In genomic region chr12:131608740-131609665, GRCh38 we compare ENCODE assay signal across 8 cellular contexts.
DNase-seq lines count a peak whose midpoint lies in the region; ATAC-seq, FAIRE-seq and TF ChIP-seq lines count a peak whose summit lies in the region.

No MANE protein-coding gene starts in this region.

- H3K4me2 ChIP-seq in A549 (no peak overlapping the region), OCI-LY3 (ENCODE audit: low read length) (no peak overlapping the region)

- TF ChIP-seq POLR2A in A549 (IDR thresholded peaks at IDR 0.05; ENCODE audit: low read length), result no peak

- no peak overlapping the region for H2AFZ ChIP-seq in OCI-LY3 (ENCODE audit: low read depth, low read length)

- no peaks in the 10 kb centered on the region for H3K4me1 ChIP-seq in A549
- H3K4me1 ChIP-seq in OCI-LY3 (ENCODE audit: low read length), result peaks cover 4% of the 10 kb centered on the region

- no peak overlapping the region for H3K4me3 Mint-ChIP-seq in osteocyte (ENCODE audit: unreplicated experiment)
- H3K4me3 Mint-ChIP-seq in type B pancreatic cell, result no peak overlapping the region

- no peak overlapping the region for H3K27ac Mint-ChIP-seq in osteocyte (ENCODE audit: unreplicated experiment)
- peak overlapping the region; percentile 46 for H3K27ac Mint-ChIP-seq in type B pancreatic cell

- no peaks in the 10 kb centered on the region for H3K79me2 ChIP-seq in OCI-LY3 (ENCODE audit: low read length)

- POLR2A ChIA-PET in A549 (lab: Yijun Ruan, JAX), result no interaction called here
- POLR2A ChIA-PET in GM10248 (lab: Yijun Ruan, JAX), result no interaction called here

- WGBS in A549 (ENCODE audit: missing lambda C conversion rate), result 39% methylated on average over 26 of the region's 26 CpGs

- H3K27me3 Mint-ChIP-seq in osteocyte (ENCODE audit: unreplicated experiment) (peaks cover 16% of the 10 kb centered on the region), type B pancreatic cell (peaks cover 44% of the 10 kb centered on the region)

- H3K9me3 ChIP-seq in A549, result no peaks in the 10 kb centered on the region
- H3K9me3 ChIP-seq in OCI-LY3 (ENCODE audit: insufficient read depth, low read length), result no peaks in the 10 kb centered on the region

- TF ChIP-seq CTCF in A549 (IDR thresholded peaks at IDR 0.05) (peak; percentile 43), GM10248 (IDR thresholded peaks at IDR 0.05; ENCODE audit: control extremely low read depth, extremely low read depth, low read depth, missing control alignments) (peak; percentile 71), OCI-LY3 (IDR thresholded peaks at IDR 0.05; ENCODE audit: low read depth, low read length) (peak; percentile 67), osteocyte (IDR thresholded peaks at IDR 0.05) (peak; percentile 73), type B pancreatic cell (conservative IDR thresholded peaks at IDR 0.05) (peak; percentile 89)

- H3K27me3 ChIP-seq in OCI-LY3 (ENCODE audit: low read depth, low read length), result peaks cover 9% of the 10 kb centered on the region

- TF ChIP-seq RAD21 in A549 (conservative IDR thresholded peaks at IDR 0.05 in 1 of 2, IDR thresholded peaks at IDR 0.05 in 1 of 2), result peak; percentile 55 to 69

- DNase-seq in A549 (ENCODE audit: low read depth in 1 of 2, low spot score in 1 of 2) (peak; percentile 59 to 79), GM10248 (ENCODE audit: extremely low spot score) (peak; percentile 72), foreskin melanocyte (peak; percentile 43), osteocyte (ENCODE audit: extremely low spot score, unreplicated experiment) (no peak), type B pancreatic cell (ENCODE audit: extremely low spot score, unreplicated experiment) (no peak)
- DNase-seq in activated effector memory CD4-positive, alpha-beta T cell treated with Interleukin-2 at 50 U/mL for 16 hours, result peak; percentile 44

- no peak overlapping the region for H3K9ac ChIP-seq in OCI-LY3 (ENCODE audit: low read length)

- TF ChIP-seq EP300 in A549 (IDR thresholded peaks at IDR 0.05), result no peak

- ATAC-seq in A549 (peak; percentile 84 to 94), HG02870 (IDR thresholded peaks at IDR 0.05; ENCODE audit: unreplicated experiment) (no peak)

- peaks cover 27% of the 10 kb centered on the region for H3K4me1 Mint-ChIP-seq in osteocyte (ENCODE audit: unreplicated experiment)
- H3K4me1 Mint-ChIP-seq in type B pancreatic cell (ENCODE audit: unreplicated experiment), result peaks cover 12% of the 10 kb centered on the region

- H3K9me3 Mint-ChIP-seq in osteocyte (ENCODE audit: unreplicated experiment), result no peaks in the 10 kb centered on the region
- no peaks in the 10 kb centered on the region for H3K9me3 Mint-ChIP-seq in type B pancreatic cell

- CTCF ChIA-PET in A549 (lab: Yijun Ruan, JAX), result interaction anchor here (0.7 to 1.6 kb wide), 3 partner anchors 12 to 128 kb away, joined by 3 to 5 read pairs (median 3); no protein-coding TSS in a partner anchor
- CTCF ChIA-PET in GM10248 (lab: Yijun Ruan, JAX), result interaction anchor here (1.1 to 1.5 kb wide), 3 partner anchors 11 to 19 kb away, joined by 3 read pairs; no protein-coding TSS in a partner anchor

- H3K27ac ChIP-seq in A549 (no peak overlapping the region), OCI-LY3 (ENCODE audit: low read length) (no peak overlapping the region)

- H4K20me1 ChIP-seq in OCI-LY3 (ENCODE audit: insufficient read depth, low read length), result no peaks in the 10 kb centered on the region

- H3K36me3 Mint-ChIP-seq in osteocyte (ENCODE audit: unreplicated experiment) (no peaks in the 10 kb centered on the region), type B pancreatic cell (no peaks in the 10 kb centered on the region)

- H3K36me3 ChIP-seq in OCI-LY3 (replicated peaks; ENCODE audit: low read depth, low read length), result no peaks in the 10 kb centered on the region

- H3K4me3 ChIP-seq in A549, result no peak overlapping the region
- no peak overlapping the region for H3K4me3 ChIP-seq in OCI-LY3 (ENCODE audit: low read length)

- FAIRE-seq in A549 (lab: Jason Lieb, UNC), result no peak

TF ChIP-seq in A549, 52 proteins besides CTCF, POLR2A, EP300 and RAD21:
- no peak for TF ChIP-seq NPAS2 (CRISPR knock-in tag; IDR thresholded peaks at IDR 0.05; ENCODE audit: borderline replicate concordance)
- TF ChIP-seq CEBPB (IDR thresholded peaks at IDR 0.05), result no peak
- TF ChIP-seq SMC3 (IDR thresholded peaks at IDR 0.05), result peak; percentile 50
- peak; percentile 62 for TF ChIP-seq MAX (IDR thresholded peaks at IDR 0.05)
- 0 out of 2 replicates have a peak, but pooled peaks have one; percentile 11 for TF ChIP-seq USF2 (IDR thresholded peaks at IDR 0.05)

Comparison
In these comparisons a context has a peak if more than half of its experiments do, and no peak if none do; other contexts are left out.
1. DNase-seq: peak in A549 (2 of 2), GM10248 (single experiment), activated effector memory CD4-positive, alpha-beta T cell treated with Interleukin-2 at 50 U/mL for 16 hours (single experiment) and foreskin melanocyte (single experiment); none in osteocyte (single experiment) and type B pancreatic cell (single experiment).
2. Peak in every context shown above with its lines, with median percentiles within 50 percentile points of each other: CTCF ChIP-seq.